10 cellular contexts compared by ENCODE assay signal in the genomic region with DNA sequence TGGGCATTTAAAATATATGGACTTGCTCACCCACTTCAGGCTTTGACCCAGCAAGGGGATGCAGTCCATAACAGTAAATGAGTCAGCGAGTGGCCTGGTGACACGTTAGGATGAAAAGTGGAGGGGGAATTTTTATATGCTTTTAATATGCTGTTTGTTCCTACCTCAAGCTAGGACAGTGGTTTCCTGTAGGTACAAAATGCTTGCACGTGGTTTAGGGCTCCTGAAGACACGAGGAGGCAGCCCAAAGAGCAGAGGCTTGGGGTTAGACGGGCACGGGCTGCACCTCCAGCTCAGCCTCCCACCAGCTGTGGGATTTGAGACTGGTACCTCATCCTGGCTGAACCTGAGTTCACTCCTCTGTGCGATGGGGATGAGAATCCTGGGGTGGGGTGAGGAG.
DNase-seq lines count a peak whose midpoint lies in the region; ATAC-seq, FAIRE-seq and TF ChIP-seq lines count a peak whose summit lies in the region.
"Had no signal": no experiment of that assay in that cellular context is flagged by ENCODE, and none has a peak within 500 bp of the region (broad histone marks: within the 10 kb centered on the region; RNA-seq: fewer than 3 reads in every experiment).

No MANE protein-coding gene starts in this region.

- H3K9me3 ChIP-seq in small intestine (ENCODE audit: control insufficient read depth, low read depth) (no peaks in the 10 kb centered on the region), colonic mucosa (no peaks in the 10 kb centered on the region)
- H3K9me3 ChIP-seq: thoracic aorta had no signal

- no peaks in the 10 kb centered on the region for H3K9me3 Mint-ChIP-seq in T-helper 2 cell treated with Interferon-gamma antibody and Interleukin-4, amounts not matched to agents 5 μg/mL and 100 μg/mL, for 36 hours
- H3K9me3 Mint-ChIP-seq in chondrocyte (ENCODE audit: low read depth): no peaks in the 10 kb centered on the region

- FAIRE-seq in small intestine (lab: Jason Lieb, UNC) (no peak), RCC 7860 (lab: Jason Lieb, UNC) (no peak)

- H3K9ac ChIP-seq in colonic mucosa (ENCODE audit: low read depth in 2 of 2, low read length in 2 of 2): no peak overlapping the region

- H3K27ac Mint-ChIP-seq in T-helper 2 cell treated with Interferon-gamma antibody and Interleukin-4, amounts not matched to agents 5 μg/mL and 100 μg/mL, for 36 hours: no peak overlapping the region
- H3K27ac Mint-ChIP-seq in chondrocyte (ENCODE audit: unreplicated experiment): no peak overlapping the region

- no peak overlapping the region for H3K27ac ChIP-seq in small intestine (ENCODE audit: low read depth in 1 of 2, low read length in 1 of 2)
- H3K27ac ChIP-seq in colonic mucosa: no peak overlapping the region
- H3K27ac ChIP-seq: 22Rv1, thoracic aorta had no signal

- peak overlapping the region; percentile 85 for H3K4me3 Mint-ChIP-seq in T-helper 2 cell treated with Interferon-gamma antibody and Interleukin-4, amounts not matched to agents 5 μg/mL and 100 μg/mL, for 36 hours
- peak overlapping the region; percentile 78 for H3K4me3 Mint-ChIP-seq in chondrocyte (ENCODE audit: unreplicated experiment)

- no peak for ATAC-seq in HG02623 (IDR thresholded peaks at IDR 0.05; ENCODE audit: unreplicated experiment)

- H3K36me3 ChIP-seq in small intestine (ENCODE audit: control insufficient read depth in 2 of 2, insufficient read depth in 2 of 2, low read length in 2 of 2) (no peaks in the 10 kb centered on the region), colonic mucosa (no peaks in the 10 kb centered on the region)
- H3K36me3 ChIP-seq: thoracic aorta had no signal

- H3K36me3 Mint-ChIP-seq in T-helper 2 cell treated with Interferon-gamma antibody and Interleukin-4, amounts not matched to agents 5 μg/mL and 100 μg/mL, for 36 hours (ENCODE audit: low read depth): no peaks in the 10 kb centered on the region
- H3K36me3 Mint-ChIP-seq in chondrocyte (ENCODE audit: low read depth): no peaks in the 10 kb centered on the region

- TF ChIP-seq CTCF in chondrocyte (IDR thresholded peaks at IDR 0.05) (no peak), colonic mucosa (IDR thresholded peaks at IDR 0.05) (no peak)

- H3K27me3 Mint-ChIP-seq in T-helper 2 cell treated with Interferon-gamma antibody and Interleukin-4, amounts not matched to agents 5 μg/mL and 100 μg/mL, for 36 hours (ENCODE audit: low read depth): peaks cover 42% of the 10 kb centered on the region
- H3K27me3 Mint-ChIP-seq in chondrocyte (ENCODE audit: low read depth): peaks cover 61% of the 10 kb centered on the region

- no peaks in the 10 kb centered on the region for H3K27me3 ChIP-seq in small intestine (ENCODE audit: control insufficient read depth in 2 of 2, insufficient read depth in 2 of 2, low read length in 2 of 2)
- no peaks in the 10 kb centered on the region for H3K27me3 ChIP-seq in colonic mucosa

- H3K4me3 ChIP-seq in small intestine (ENCODE audit: low read depth in 1 of 2, low read length in 2 of 2) (no peak overlapping the region), colonic mucosa (no peak overlapping the region)

- DNase-seq in DMS79 treated with DMSO at 0.1 percent for 48 hours (lab: John Stamatoyannopoulos, UW): peak; percentile 73
- DNase-seq in DMS79 (lab: John Stamatoyannopoulos, UW): no peak
- no peak for DNase-seq in T-helper 2 cell treated with Interferon-gamma antibody and Interleukin-4, amounts not matched to agents 5 μg/mL and 100 μg/mL, for 36 hours (ENCODE audit: low spot score)
- DNase-seq in chondrocyte (ENCODE audit: low spot score): no peak
- DNase-seq in small intestine: peak; percentile 5
- no peak for DNase-seq in RCC 7860 (ENCODE audit: low spot score)
- DNase-seq in colonic mucosa: no peak

- 49 to 56% (median 54%) methylated on average over 7 of the region's 7 CpGs for WGBS in small intestine, 3 donors

- H3K4me1 ChIP-seq in small intestine (ENCODE audit: control insufficient read depth in 2 of 2, insufficient read depth in 1 of 2, low read depth in 1 of 2, low read length in 1 of 2) (no peaks in the 10 kb centered on the region), colonic mucosa (no peaks in the 10 kb centered on the region)

- H3K4me1 Mint-ChIP-seq in T-helper 2 cell treated with Interferon-gamma antibody and Interleukin-4, amounts not matched to agents 5 μg/mL and 100 μg/mL, for 36 hours (ENCODE audit: low read depth): peaks cover 19% of the 10 kb centered on the region
- peaks cover 8% of the 10 kb centered on the region for H3K4me1 Mint-ChIP-seq in chondrocyte (ENCODE audit: low read depth)

- intact Hi-C loops in colonic mucosa (cut with DNase I): no loop called here

Comparison
In these comparisons a context has a peak if more than half of its experiments do, and no peak if none do; other contexts are left out.
1. DNase-seq: peak in DMS79 treated with DMSO at 0.1 percent for 48 hours (single experiment) and small intestine (single experiment); none in DMS79 (single experiment), T-helper 2 cell treated with Interferon-gamma antibody and Interleukin-4, amounts not matched to agents 5 μg/mL and 100 μg/mL, for 36 hours (single experiment), chondrocyte (single experiment), RCC 7860 (single experiment) and colonic mucosa (single experiment).